1 cellular context compared by ENCODE assay signal in the genomic region with DNA sequence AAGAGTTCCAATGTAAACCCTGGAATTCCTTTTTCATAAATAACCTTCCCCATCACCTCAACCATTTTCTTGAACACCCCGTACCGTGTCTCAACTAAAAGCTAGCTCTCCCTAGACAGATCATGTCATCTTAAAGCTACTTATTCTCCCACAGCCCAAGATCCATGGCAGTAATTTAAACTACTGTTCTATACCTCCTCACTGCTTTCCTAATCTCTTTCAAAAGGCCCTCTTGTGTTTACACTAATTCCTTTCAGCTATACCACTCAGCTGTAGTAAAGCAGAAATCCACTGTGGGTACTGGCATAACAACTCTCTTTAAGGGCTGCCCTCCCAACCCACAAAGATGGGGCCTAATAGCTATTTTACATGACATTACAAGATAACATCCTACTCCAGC.
TF ChIP-seq lines count a peak whose summit lies in the region.

No MANE protein-coding gene starts in this region.

TF ChIP-seq in GM23338, 12 proteins besides CTCF, POLR2A, EP300 and RAD21 (continued from another document):
- TF ChIP-seq REST (IDR thresholded peaks at IDR 0.05; ENCODE audit: unreplicated experiment) = no peak
- no peak for TF ChIP-seq EZH2 (IDR thresholded peaks at IDR 0.05; ENCODE audit: low read depth, unreplicated experiment)
- TF ChIP-seq ZNF114 (CRISPR knock-in tag; IDR thresholded peaks at IDR 0.05) = no peak
- no peak for TF ChIP-seq POLR2AphosphoS5 (IDR thresholded peaks at IDR 0.05; ENCODE audit: low read depth)
- TF ChIP-seq ZNF462 (CRISPR knock-in tag; IDR thresholded peaks at IDR 0.05) = no peak
- no peak for TF ChIP-seq NANOG (IDR thresholded peaks at IDR 0.05; ENCODE audit: borderline replicate concordance)
- no peak for TF ChIP-seq EZH2phosphoT487 (IDR thresholded peaks at IDR 0.05; ENCODE audit: unreplicated experiment)
- TF ChIP-seq ZNF331 (CRISPR knock-in tag; IDR thresholded peaks at IDR 0.05; ENCODE audit: low read depth) = no peak
